In genomic region chr22:37677628-37677974, GRCh38 we compare ENCODE assay signal across 6 cellular contexts. TPM values are rescaled to one million over a fixed set of nuclear protein-coding genes. Genes with fewer than 3 reads are reported as not detected.
A peak's percentile ranks its signal among the peaks of the same experiment; 100 is the strongest.
DNase-seq lines count a peak whose midpoint lies in the region; ATAC-seq and TF ChIP-seq lines count a peak whose summit lies in the region.
"Not testable (repeated sequence)": the region's sequence is repeated elsewhere in the genome, so short reads cannot be mapped to it uniquely, and the experiment has no call there.

No MANE protein-coding gene starts in this region.

- not testable (repeated sequence) for TF ChIP-seq EP300 in SK-N-SH (IDR thresholded peaks at IDR 0.05; ENCODE audit: borderline replicate concordance in 1 of 2, low read depth in 1 of 2, low read length in 1 of 2); transverse colon (IDR thresholded peaks at IDR 0.05; ENCODE audit: low read depth)

- not testable (repeated sequence) for H3K9me3 Mint-ChIP-seq in nephron progenitor cell

- peaks cover 38% of the 10 kb centered on the region for H3F3A ChIP-seq in GM23248 (ENCODE audit: insufficient read depth)
- H3F3A ChIP-seq in SK-N-SH (replicated peaks; ENCODE audit: insufficient read depth): peaks cover 70% of the 10 kb centered on the region

- H3K79me2 ChIP-seq in GM23248 (ENCODE audit: insufficient read depth) (peaks cover 33% of the 10 kb centered on the region), SK-N-SH (ENCODE audit: insufficient read depth) (peaks cover 37% of the 10 kb centered on the region)

- not testable (repeated sequence) for H4K20me1 ChIP-seq in GM23248 (ENCODE audit: insufficient read depth)
- peaks cover 45% of the 10 kb centered on the region for H4K20me1 ChIP-seq in SK-N-SH (ENCODE audit: insufficient read depth)

- H3K4me2 ChIP-seq in GM23248 (ENCODE audit: unreplicated experiment): peak overlapping the region; percentile 100
- peak overlapping the region; percentile 98 for H3K4me2 ChIP-seq in SK-N-SH

- peak overlapping the region; percentile 89 for H3K4me3 ChIP-seq in GM23248
- H3K4me3 ChIP-seq in SK-N-SH (ENCODE audit: low read depth in 2 of 2, low read length in 1 of 2): peak overlapping the region; percentile 64 to 92
- not testable (repeated sequence) for H3K4me3 ChIP-seq in body of pancreas
- H3K4me3 ChIP-seq in heart right ventricle: peak overlapping the region in 9 of 10 donors; percentile 51 to 79 (median 73)
- peak overlapping the region in 3 of 4 donors; percentile 39 to 54 (median 47) for H3K4me3 ChIP-seq in transverse colon

- in situ Hi-C loops in GM23248 (cut with MboI): not testable (repeated sequence)
- in situ Hi-C loops in transverse colon (cut with MboI; ENCODE audit: low pct_ligation_motif_present in 1 of 4, low pct_unique_long_range_greater_than_20kb in 1 of 4, low sequenced_read_pairs in 3 of 4): loop anchor here in 1 of 4 donors (25.0 kb wide), 1 partner anchor 110 kb away; no protein-coding TSS in a partner anchor

- H3K27ac Mint-ChIP-seq in nephron progenitor cell: not testable (repeated sequence)

- H3K27me3 ChIP-seq in GM23248 (replicated peaks; ENCODE audit: insufficient read depth); SK-N-SH (ENCODE audit: insufficient read depth); body of pancreas; heart right ventricle; transverse colon: not testable (repeated sequence)

- CTCF ChIA-PET in SK-N-SH (lab: Yijun Ruan, JAX): interaction anchor here (0.9 to 44.3 kb wide), 3 partner anchors 9 to 44 kb away, joined by 3 to 898 read pairs (median 6); partner anchors contain the start of genes NOL12 and SH3BP1

- not testable (repeated sequence) for TF ChIP-seq RAD21 in SK-N-SH (IDR thresholded peaks at IDR 0.05; ENCODE audit: low read length)

- intact Hi-C loops in body of pancreas (cut with DNase I); transverse colon (cut with DNase I; ENCODE audit: low total_unique reads): not testable (repeated sequence)
- intact Hi-C loops in heart right ventricle (cut with DNase I): loop anchor here in 2 of 10 donors (2.0 to 5.0 kb wide), 2 partner anchors 19 to 70 kb away; partner anchors contain the start of gene PDXP (in 1 of the 2)

- peaks cover 19% of the 10 kb centered on the region for H3K36me3 ChIP-seq in GM23248 (ENCODE audit: low read depth)
- H3K36me3 ChIP-seq in SK-N-SH (replicated peaks in 1 of 2; ENCODE audit: control insufficient read depth in 1 of 2, insufficient read depth in 2 of 2, low read length in 1 of 2): peaks cover 17 to 29% of the 10 kb centered on the region in 2 experiments
- not testable (repeated sequence) for H3K36me3 ChIP-seq in body of pancreas (replicated peaks in 1 of 2; ENCODE audit: insufficient read depth in 1 of 2, low read depth in 2 of 2); transverse colon
- H3K36me3 ChIP-seq in heart right ventricle: peaks cover 0 to 38% (median 3%) of the 10 kb centered on the region in 9 donors

- H3K9me2 ChIP-seq in GM23248 (ENCODE audit: insufficient read depth); SK-N-SH: not testable (repeated sequence)

- not testable (repeated sequence) for TF ChIP-seq POLR2A in body of pancreas (IDR thresholded peaks at IDR 0.05); transverse colon (IDR thresholded peaks at IDR 0.05)

- H3K4me1 Mint-ChIP-seq in nephron progenitor cell: peaks cover 44% of the 10 kb centered on the region

- not testable (repeated sequence) for H3K36me3 Mint-ChIP-seq in nephron progenitor cell (ENCODE audit: low read depth)

- peak overlapping the region; percentile 81 for H3K4me3 Mint-ChIP-seq in nephron progenitor cell

- H3K9me3 ChIP-seq in GM23248 (ENCODE audit: low read depth); SK-N-SH; body of pancreas; heart right ventricle; transverse colon: not testable (repeated sequence)

- ATAC-seq in body of pancreas, heart right ventricle: not testable (repeated sequence)

- peak overlapping the region; percentile 82 for H3K27ac ChIP-seq in GM23248
- H3K27ac ChIP-seq in SK-N-SH (ENCODE audit: low read depth in 2 of 2, low read length in 1 of 2): peak overlapping the region; percentile 94
- H3K27ac ChIP-seq in body of pancreas: peak overlapping the region in 3 of 4 donors; percentile 75 to 88 (median 78)
- peak overlapping the region in 9 of 10 donors; percentile 88 to 99 (median 95) for H3K27ac ChIP-seq in heart right ventricle
- peak overlapping the region; percentile 89 to 96 (median 94) for H3K27ac ChIP-seq in transverse colon

- not testable (repeated sequence) for H2AFZ ChIP-seq in GM23248; SK-N-SH (ENCODE audit: low read depth)

- not testable (repeated sequence) for DNase-seq in GM23248, SK-N-SH, body of pancreas, heart right ventricle, nephron progenitor cell, transverse colon

- H3K27me3 Mint-ChIP-seq in nephron progenitor cell (ENCODE audit: low read depth, poor library complexity): not testable (repeated sequence)

- H3K9ac ChIP-seq in GM23248: peak overlapping the region; percentile 85
- peak overlapping the region; percentile 65; the same call in 1 of the 2 replicates for H3K9ac ChIP-seq in SK-N-SH

- 37 to 43% methylated on average over 11 of the region's 11 CpGs for WGBS in GM23248 (ENCODE audit: low coverage in 1 of 2, low lambda C conversion rate in 2 of 2, missing lambda C conversion rate in 2 of 2), 2 experiments
- 70% methylated on average over 11 of the region's 11 CpGs for WGBS in SK-N-SH (ENCODE audit: low lambda C conversion rate)
- WGBS in body of pancreas, 2 donors: 58 to 62% methylated on average over 11 of the region's 11 CpGs
- WGBS in heart right ventricle, 2 donors: 69 to 80% methylated on average over 11 of the region's 11 CpGs
- 41 to 59% methylated on average over 7 to 11 of the region's 11 CpGs for WGBS in transverse colon (ENCODE audit: low coverage in 1 of 2), 2 donors

- POLR2A ChIA-PET in SK-N-SH (lab: Yijun Ruan, JAX): interaction anchor here (4.5 kb wide), 1 partner anchor 19 kb away, joined by 28 read pairs; the partner anchor contains the start of gene PDXP

- TF ChIP-seq CTCF in SK-N-SH (IDR thresholded peaks at IDR 0.05); body of pancreas (IDR thresholded peaks at IDR 0.05); heart right ventricle (IDR thresholded peaks at IDR 0.05); nephron progenitor cell (IDR thresholded peaks at IDR 0.05); transverse colon (IDR thresholded peaks at IDR 0.05): not testable (repeated sequence)

- peaks cover 14% of the 10 kb centered on the region for H3K4me1 ChIP-seq in GM23248 (ENCODE audit: insufficient read depth)
- H3K4me1 ChIP-seq in SK-N-SH (ENCODE audit: control insufficient read depth in 1 of 2, insufficient read depth in 2 of 2, low read depth in 1 of 2, low read length in 1 of 2): peaks cover 16 to 22% of the 10 kb centered on the region in 2 experiments; a peak in 2 of 4 replicates
- H3K4me1 ChIP-seq in body of pancreas: peaks cover 42% of the 10 kb centered on the region
- peaks cover 12 to 64% (median 56%) of the 10 kb centered on the region in 9 donors for H3K4me1 ChIP-seq in heart right ventricle
- peaks cover 36 to 71% (median 53%) of the 10 kb centered on the region in 4 donors for H3K4me1 ChIP-seq in transverse colon

RNA-seq across cellular contexts. Expression of gene LGALS1, which starts 2.2 kb away (rescaled TPM):
- total RNA-seq in GM23248 (2014; rRNA removed; shearing (Covaris generic)): 5,290 and 7,830 TPM in 2 replicates
- 6,727 and 6,984 TPM in 2 replicates for polyA plus RNA-seq in GM23248 (2016; fragmentation: Nextera tagmentation; extraction: Ambion mirVana)
- polyA plus RNA-seq in SK-N-SH (2012; rRNA removed): 9,680 and 12,045 TPM in 2 replicates
- 4,725 and 6,471 TPM in 2 replicates for polyA plus RNA-seq in SK-N-SH (2012; cell fraction: cytosol; rRNA removed)
- polyA plus RNA-seq in SK-N-SH (2012; cell fraction: nucleus; rRNA removed): 4,064 and 4,989 TPM in 2 replicates
- total RNA-seq in body of pancreas: 100 to 1,000 TPM in 1 of 2 donors, 10 to 100 TPM in 1; 90.3 to 325 TPM
- total RNA-seq in heart right ventricle: 1,000 to 10,000 TPM in 2 of 10 donors, 100 to 1,000 TPM in 8; 651 to 1,550 (median 786) TPM
- polyA plus RNA-seq in heart right ventricle: 1,000 to 10,000 TPM; 1,777 to 4,200 TPM
- total RNA-seq in transverse colon: 100 to 1,000 TPM; 196 to 558 (median 224) TPM

RNA-seq across cellular contexts. Expression of gene NOL12, which starts 8.5 kb away (rescaled TPM):
- 4.9 and 19.1 TPM in 2 replicates for total RNA-seq in GM23248 (2014; rRNA removed; shearing (Covaris generic))
- 24.9 and 25.1 TPM in 2 replicates for polyA plus RNA-seq in GM23248 (2016; fragmentation: Nextera tagmentation; extraction: Ambion mirVana)
- polyA plus RNA-seq in SK-N-SH (2012; rRNA removed): 48.2 and 52.2 TPM in 2 replicates
- polyA plus RNA-seq in SK-N-SH (2012; cell fraction: cytosol; rRNA removed): 40.0 and 45.5 TPM in 2 replicates
- 141 and 151 TPM in 2 replicates for polyA plus RNA-seq in SK-N-SH (2012; cell fraction: nucleus; rRNA removed)
- total RNA-seq in body of pancreas: 10 to 100 TPM; 10.4 to 19.1 TPM
- total RNA-seq in heart right ventricle: 10 to 100 TPM; 10.8 to 16.8 (median 12.7) TPM
- polyA plus RNA-seq in heart right ventricle: 10 to 100 TPM; 19.6 to 35.3 TPM
- total RNA-seq in transverse colon: 100 to 1,000 TPM in 1 of 4 donors, 10 to 100 TPM in 3; 44.1 to 143 (median 57.2) TPM

RNA-seq across cellular contexts. Expression of gene PDXP, which starts 19.1 kb away (rescaled TPM):
- total RNA-seq in GM23248 (2014; rRNA removed; shearing (Covaris generic)): 17.5 and 17.7 TPM in 2 replicates
- polyA plus RNA-seq in GM23248 (2016; fragmentation: Nextera tagmentation; extraction: Ambion mirVana) (1.9 and 2.1 TPM in 2 replicates), SK-N-SH (2012; rRNA removed) (22.5 and 24.5 TPM in 2 replicates), heart right ventricle (10 to 100 TPM in 1 of 2 donors, 1 to 10 TPM in 1; 5.3 to 26.9 TPM)
- polyA plus RNA-seq in SK-N-SH (2012; cell fraction: cytosol; rRNA removed): 13.3 and 20.5 TPM in 2 replicates
- polyA plus RNA-seq in SK-N-SH (2012; cell fraction: nucleus; rRNA removed): 7.5 and 7.9 TPM in 2 replicates
- total RNA-seq in body of pancreas (10 to 100 TPM in 1 of 2 donors, 1 to 10 TPM in 1; 7.0 to 23.1 TPM), heart right ventricle (10 to 100 TPM; 16.6 to 29.9 (median 21.2) TPM), transverse colon (100 to 1,000 TPM in 1 of 4 donors, 10 to 100 TPM in 3; 28.9 to 126 (median 50.7) TPM)

RNA-seq across cellular contexts. Expression of gene TRIOBP, which starts 19.2 kb away (rescaled TPM):
- total RNA-seq in GM23248 (2014; rRNA removed; shearing (Covaris generic)): 127 and 135 TPM in 2 replicates
- 123 and 130 TPM in 2 replicates for polyA plus RNA-seq in GM23248 (2016; fragmentation: Nextera tagmentation; extraction: Ambion mirVana)
- 43.6 and 47.3 TPM in 2 replicates for polyA plus RNA-seq in SK-N-SH (2012; rRNA removed)
- polyA plus RNA-seq in SK-N-SH (2012; cell fraction: cytosol; rRNA removed): 23.6 and 36.7 TPM in 2 replicates
- 51.7 and 58.8 TPM in 2 replicates for polyA plus RNA-seq in SK-N-SH (2012; cell fraction: nucleus; rRNA removed)
- total RNA-seq in body of pancreas: 10 to 100 TPM; 65.6 to 76.5 TPM
- 100 to 1,000 TPM in 1 of 10 donors, 10 to 100 TPM in 9; 63.2 to 115 (median 82.4) TPM for total RNA-seq in heart right ventricle
- 10 to 100 TPM; 34.7 to 94.1 TPM for polyA plus RNA-seq in heart right ventricle
- 100 to 1,000 TPM; 121 to 265 (median 129) TPM for total RNA-seq in transverse colon

RNA-seq across cellular contexts. Expression of gene SH3BP1, which starts 38.1 kb away (rescaled TPM):
- total RNA-seq in GM23248 (2014; rRNA removed; shearing (Covaris generic)): 2.4 and 9.9 TPM in 2 replicates
- polyA plus RNA-seq in GM23248 (2016; fragmentation: Nextera tagmentation; extraction: Ambion mirVana): 0.81 and 0.89 TPM in 2 replicates
- 8.6 and 8.9 TPM in 2 replicates for polyA plus RNA-seq in SK-N-SH (2012; rRNA removed)
- polyA plus RNA-seq in SK-N-SH (2012; cell fraction: cytosol; rRNA removed): 5.9 and 10.2 TPM in 2 replicates
- polyA plus RNA-seq in SK-N-SH (2012; cell fraction: nucleus; rRNA removed): 28.2 and 29.7 TPM in 2 replicates
- total RNA-seq in body of pancreas: 10 to 100 TPM in 1 of 2 donors, 1 to 10 TPM in 1; 2.0 to 40.0 TPM
- 1 to 10 TPM in 8 of 10 donors, under 1 TPM in 2; 0.50 to 9.3 (median 2.7) TPM for total RNA-seq in heart right ventricle
- polyA plus RNA-seq in heart right ventricle: 1 to 10 TPM; 1.4 to 1.5 TPM
- total RNA-seq in transverse colon: 100 to 1,000 TPM in 2 of 4 donors, 10 to 100 TPM in 2; 53.1 to 158 (median 84.7) TPM
